In the genomic region with DNA sequence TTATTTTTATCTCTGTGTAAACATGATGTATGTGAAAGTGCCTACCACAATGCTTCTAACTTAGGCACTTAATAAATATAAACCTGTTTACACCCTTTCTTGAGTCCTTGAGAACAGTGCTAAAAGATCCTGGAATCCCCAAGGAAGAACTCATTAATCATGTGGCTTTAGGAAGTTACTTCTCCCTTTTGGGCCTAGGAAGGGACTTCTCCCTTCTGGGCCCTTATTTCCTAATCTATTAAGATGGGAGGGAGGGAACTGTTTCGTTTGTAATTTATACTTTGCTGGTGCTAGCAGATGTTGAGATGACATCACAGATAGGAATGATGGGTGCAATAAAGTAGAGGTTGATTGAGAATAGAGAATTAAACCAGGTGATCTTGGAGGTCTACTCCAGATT, we compare ENCODE assay signal across 8 cellular contexts. TPM values are rescaled to one million over a fixed set of nuclear protein-coding genes. Genes with fewer than 3 reads are reported as not detected.
A peak's percentile ranks its signal among the peaks of the same experiment; 100 is the strongest.
DNase-seq lines count a peak whose midpoint lies in the region; ATAC-seq and TF ChIP-seq lines count a peak whose summit lies in the region.

No MANE protein-coding gene starts in this region.

- H3K4me3 ChIP-seq in DND-41 (ENCODE audit: low read depth in 1 of 2, low read length in 2 of 2) (peak overlapping the region; percentile 79 to 80; a peak in 3 of 4 replicates), NB4 (ENCODE audit: low read depth, low read length) (peak overlapping the region; percentile 68), endocrine pancreas (ENCODE audit: control insufficient read depth, insufficient read depth, low read length) (peak overlapping the region; percentile 99), ovary (peak overlapping the region; percentile 94)

- 5 to 14% (median 5%) methylated on average over 1 of the region's 1 CpG for WGBS in ovary, 3 donors

- TF ChIP-seq POLR2A in NB4 (IDR thresholded peaks at IDR 0.05; ENCODE audit: extremely low read depth, insufficient read length) (no peak), ovary (IDR thresholded peaks at IDR 0.05) (no peak)

- H3K4me1 ChIP-seq in DND-41 (ENCODE audit: insufficient read depth, low read length) (peaks cover 67% of the 10 kb centered on the region), endocrine pancreas (ENCODE audit: control insufficient read depth, insufficient read depth, low read length) (peaks cover 27% of the 10 kb centered on the region), ovary (ENCODE audit: insufficient read depth) (peaks cover 7% of the 10 kb centered on the region)

- DNase-seq in DND-41: no peak
- peak; percentile 75 for DNase-seq in NB4 (ENCODE audit: low read depth)
- no peak for DNase-seq in ovary
- DNase-seq in effector CD4-positive, alpha-beta T cell: no peak
- DNase-seq in stimulated activated CD8-positive, alpha-beta memory T cell treated with anti-CD3 and anti-CD28 coated beads, Interleukin-4, amount 100 ng/mL, for 48 hours: no peak
- DNase-seq in GM19238 (ENCODE audit: insufficient read length, low spot score): no peak

- no peak overlapping the region for H2AFZ ChIP-seq in DND-41 (ENCODE audit: low read depth, low read length)

- TF ChIP-seq EP300 in ovary (IDR thresholded peaks at IDR 0.05): no peak

- TF ChIP-seq CTCF in DND-41 (IDR thresholded peaks at IDR 0.05; ENCODE audit: borderline replicate concordance, extremely low read depth, low read length, poor library complexity, severe bottlenecking) (no peak), NB4 (IDR thresholded peaks at IDR 0.05; ENCODE audit: low read depth, low read length) (no peak), ovary (IDR thresholded peaks at IDR 0.05) (no peak)

- peaks cover 16% of the 10 kb centered on the region for H4K20me1 ChIP-seq in DND-41 (ENCODE audit: insufficient read depth, low read length)

- H3K9me3 ChIP-seq in DND-41 (ENCODE audit: insufficient read depth, low read length, severe bottlenecking): no peaks in the 10 kb centered on the region
- no peaks in the 10 kb centered on the region for H3K9me3 ChIP-seq in endocrine pancreas (ENCODE audit: control insufficient read depth, low read length)
- H3K9me3 ChIP-seq in ovary: no peaks in the 10 kb centered on the region

- peak overlapping the region; percentile 98 for H3K27ac ChIP-seq in DND-41 (ENCODE audit: low read length)
- H3K27ac ChIP-seq in ovary: peak overlapping the region in 1 of 2 donors; percentile 83

- peaks cover 90% of the 10 kb centered on the region for H3K79me2 ChIP-seq in DND-41 (ENCODE audit: insufficient read depth, low read length)

- H3K9ac ChIP-seq in DND-41 (ENCODE audit: low read depth, low read length) (peak overlapping the region; percentile 89), endocrine pancreas (ENCODE audit: control insufficient read depth, insufficient read depth, low read length) (no peak overlapping the region)

- ATAC-seq in DND-41 (ENCODE audit: insufficient read depth, low read depth) (no peak), HG03460 (IDR thresholded peaks at IDR 0.05; ENCODE audit: unreplicated experiment) (no peak)

- intact Hi-C loops in ovary (cut with DNase I): no loop called here

- H3K36me3 ChIP-seq in DND-41 (ENCODE audit: insufficient read depth, low read length): peaks cover 33% of the 10 kb centered on the region
- no peaks in the 10 kb centered on the region for H3K36me3 ChIP-seq in endocrine pancreas (ENCODE audit: control insufficient read depth, insufficient read depth, low read length)
- no peaks in the 10 kb centered on the region for H3K36me3 ChIP-seq in ovary

- peak overlapping the region; percentile 85 for H3K4me2 ChIP-seq in DND-41 (ENCODE audit: insufficient read depth, low read length)

- no peaks in the 10 kb centered on the region for H3K27me3 ChIP-seq in DND-41 (ENCODE audit: insufficient read depth, low read length, poor library complexity)
- no peaks in the 10 kb centered on the region for H3K27me3 ChIP-seq in endocrine pancreas (ENCODE audit: control insufficient read depth, insufficient read depth, low read length)
- no peaks in the 10 kb centered on the region for H3K27me3 ChIP-seq in ovary

RNA-seq across cellular contexts. Expression of a gene that starts 1.1 kb away (rescaled TPM):
- total RNA-seq in ovary: 10 to 100 TPM; 37.8 to 68.1 (median 61.9) TPM
- 10 to 100 TPM; 51.9 to 73.9 TPM for polyA plus RNA-seq in ovary

RNA-seq across cellular contexts. Expression of a gene that starts 2.3 kb away (rescaled TPM):
- 10 to 100 TPM; 33.0 to 52.8 (median 41.0) TPM for total RNA-seq in ovary
- polyA plus RNA-seq in ovary: 10 to 100 TPM; 27.3 to 29.4 TPM

RNA-seq across cellular contexts. Expression of a gene that starts 23.6 kb away (rescaled TPM):
- 10 to 100 TPM in 5 of 7 donors, 1 to 10 TPM in 2; 7.1 to 14.1 (median 11.4) TPM for total RNA-seq in ovary
- polyA plus RNA-seq in ovary: 10 to 100 TPM in 1 of 2 donors, 1 to 10 TPM in 1; 9.3 to 13.7 TPM
